ENCODE assay signal across 19 cellular contexts in genomic region chr9:134518004-134518606, GRCh38.
DNase-seq lines count a peak whose midpoint lies in the region; ATAC-seq and TF ChIP-seq lines count a peak whose summit lies in the region.
"Had no signal": no experiment of that assay in that cellular context is flagged by ENCODE, and none has a peak within 500 bp of the region (broad histone marks: within the 10 kb centered on the region; RNA-seq: fewer than 3 reads in every experiment).

No MANE protein-coding gene starts in this region.

- no peaks in the 10 kb centered on the region for H3K36me3 Mint-ChIP-seq in endodermal cell (ENCODE audit: low read depth)

- no peak overlapping the region for H3K4me3 Mint-ChIP-seq in endodermal cell
- H3K4me3 Mint-ChIP-seq: activated naive CD4-positive, alpha-beta T cell treated with anti-CD3 and anti-CD28 coated beads, Interleukin-2, amount 50 U/mL, for 24 hours; activated T-cell treated with anti-CD3 and anti-CD28 coated beads, Interleukin-2, amount 50 U/mL, for 4 hours had no signal

- DNase-seq in GM23248 (peak; percentile 76), endodermal cell (peak; percentile 75), iPS-NIHi11 (ENCODE audit: low spot score) (peak; percentile 69), ureter (ENCODE audit: low spot score) (peak; percentile 31), NCI-H1694 treated with DMSO at 0.1 percent for 48 hours (lab: John Stamatoyannopoulos, UW) (no peak), NCI-H1105 (lab: John Stamatoyannopoulos, UW) (no peak)
- DNase-seq: activated CD4-positive, alpha-beta T cell treated with anti-CD3 and anti-CD28 coated beads, Interleukin-2, amount 50 U/mL, for 48 hours; activated T-cell treated with anti-CD3 and anti-CD28 coated beads, Interleukin-2, amount 50 U/mL, for 4 hours; foreskin melanocyte; NCI-H1694; stimulated activated CD4-positive, alpha-beta T cell treated with anti-CD3 and anti-CD28 coated beads, Interleukin-2, amount 100 ng/mL, for 48 hours; T-helper 1 cell had no signal

- H3K79me2 ChIP-seq in GM23248 (ENCODE audit: insufficient read depth): no peaks in the 10 kb centered on the region

- no peak overlapping the region for H3K27ac Mint-ChIP-seq in endodermal cell
- H3K27ac Mint-ChIP-seq: activated naive CD4-positive, alpha-beta T cell treated with anti-CD3 and anti-CD28 coated beads, Interleukin-2, amount 50 U/mL, for 24 hours had no signal

- H3K36me3 ChIP-seq in GM23248 (ENCODE audit: low read depth): no peaks in the 10 kb centered on the region
- H3K36me3 ChIP-seq in endodermal cell (ENCODE audit: control insufficient read depth, insufficient read depth, low read length): no peaks in the 10 kb centered on the region
- H3K36me3 ChIP-seq: BLaER1, left lung, vagina had no signal

- no peaks in the 10 kb centered on the region for H3F3A ChIP-seq in GM23248 (ENCODE audit: insufficient read depth)

- H3K27ac ChIP-seq in GM23248 (no peak overlapping the region), endodermal cell (ENCODE audit: low read depth, low read length) (no peak overlapping the region)
- H3K27ac ChIP-seq: BLaER1, left lung, vagina had no signal

- H3K4me3 ChIP-seq in GM23248: no peak overlapping the region
- H3K4me3 ChIP-seq in endodermal cell (ENCODE audit: low read length): no peak overlapping the region
- H3K4me3 ChIP-seq: BLaER1, left lung, skin epidermis, vagina had no signal

- H4K20me1 ChIP-seq in GM23248 (ENCODE audit: insufficient read depth): no peaks in the 10 kb centered on the region
- H4K20me1 ChIP-seq: BLaER1 had no signal

- H3K4me1 ChIP-seq in GM23248 (ENCODE audit: insufficient read depth) (peaks cover 8% of the 10 kb centered on the region; the same call in 1 of the 2 replicates), endodermal cell (ENCODE audit: control insufficient read depth, insufficient read depth, low read length) (no peaks in the 10 kb centered on the region)
- H3K4me1 ChIP-seq: left lung, vagina had no signal

- H3K9me3 ChIP-seq in GM23248 (ENCODE audit: low read depth) (no peaks in the 10 kb centered on the region), endodermal cell (ENCODE audit: control insufficient read depth, low read length) (no peaks in the 10 kb centered on the region)
- H3K9me3 ChIP-seq: left lung, vagina had no signal

- H3K9me2 ChIP-seq in GM23248 (ENCODE audit: insufficient read depth): no peaks in the 10 kb centered on the region

- no peak overlapping the region for H3K4me2 ChIP-seq in GM23248 (ENCODE audit: unreplicated experiment)
- H3K4me2 ChIP-seq: BLaER1 had no signal

- 24 to 37% methylated on average over 24 to 28 of the region's 28 CpGs for WGBS in GM23248 (ENCODE audit: low coverage in 1 of 2, low lambda C conversion rate in 2 of 2, missing lambda C conversion rate in 2 of 2), 2 experiments
- 88% methylated on average over 12 to 28 of the region's 28 CpGs for WGBS in endodermal cell (ENCODE audit: insufficient coverage in 1 of 2, insufficient read length in 1 of 2), 2 experiments

- no peak for ATAC-seq in GM18861 (IDR thresholded peaks at IDR 0.05; ENCODE audit: unreplicated experiment)
- ATAC-seq: activated T-cell treated with anti-CD3 and anti-CD28 coated beads, Interleukin-2, amount 50 U/mL, for 4 hours; HepG2; left lung had no signal

- no peaks in the 10 kb centered on the region for H3K27me3 Mint-ChIP-seq in endodermal cell (ENCODE audit: insufficient read depth)

- H3K9me3 Mint-ChIP-seq in endodermal cell: peaks cover 15% of the 10 kb centered on the region
- H3K9me3 Mint-ChIP-seq: activated naive CD4-positive, alpha-beta T cell treated with anti-CD3 and anti-CD28 coated beads, Interleukin-2, amount 50 U/mL, for 24 hours had no signal

- H3K27me3 ChIP-seq in GM23248 (replicated peaks; ENCODE audit: insufficient read depth) (no peaks in the 10 kb centered on the region), endodermal cell (ENCODE audit: control insufficient read depth, insufficient read depth, low read length, poor library complexity, severe bottlenecking) (no peaks in the 10 kb centered on the region)
- H3K27me3 ChIP-seq: BLaER1, vagina had no signal

- H3K9ac ChIP-seq in GM23248 (no peak overlapping the region; the same call in 1 of the 2 replicates), endodermal cell (ENCODE audit: extremely low read depth, low read length, poor library complexity, severe bottlenecking) (no peak overlapping the region)
- H3K9ac ChIP-seq: BLaER1 had no signal

- H2AFZ ChIP-seq in GM23248: no peak overlapping the region

- TF ChIP-seq CTCF in endodermal cell (conservative IDR thresholded peaks at IDR 0.05): no peak

- no peaks in the 10 kb centered on the region for H3K4me1 Mint-ChIP-seq in endodermal cell
- H3K4me1 Mint-ChIP-seq: activated naive CD4-positive, alpha-beta T cell treated with anti-CD3 and anti-CD28 coated beads, Interleukin-2, amount 50 U/mL, for 24 hours had no signal

- in situ Hi-C loops in GM23248 (cut with MboI): no loop called here

Comparison
In these comparisons a context has a peak if more than half of its experiments do, and no peak if none do; other contexts are left out.
1. DNase-seq: peak in GM23248 (single experiment), endodermal cell (single experiment), iPS-NIHi11 (single experiment) and ureter (single experiment); none in NCI-H1694 treated with DMSO at 0.1 percent for 48 hours (single experiment) and NCI-H1105 (single experiment).